Comparison of ENCODE assay signal across 19 cellular contexts in genomic region chr2:161371869-161372268, GRCh38. TPM values are rescaled to one million over a fixed set of nuclear protein-coding genes. Genes with fewer than 3 reads are reported as not detected.
DNase-seq lines count a peak whose midpoint lies in the region; ATAC-seq, FAIRE-seq and TF ChIP-seq lines count a peak whose summit lies in the region.
"Had no signal": no experiment of that assay in that cellular context is flagged by ENCODE, and none has a peak within 500 bp of the region (broad histone marks: within the 10 kb centered on the region; RNA-seq: fewer than 3 reads in every experiment).

No MANE protein-coding gene starts in this region.

- DNase-seq in T-helper 2 cell treated with Interferon-gamma antibody and Interleukin-4, amounts not matched to agents 5 μg/mL and 100 μg/mL, for 36 hours (ENCODE audit: low spot score): no peak
- DNase-seq in T-helper 2 cell (no peak), NCI-H146 treated with DMSO at 0.1 percent for 48 hours (lab: John Stamatoyannopoulos, UW; ENCODE audit: unreplicated experiment) (peak; percentile 21), H1 (ENCODE audit: low read depth in 1 of 2, low spot score in 2 of 2) (no peak), pons (ENCODE audit: low spot score) (peak; percentile 15), HAP-1 (ENCODE audit: low spot score in 2 of 2) (no peak), SJCRH30 (no peak)
- no peak for DNase-seq in activated naive CD4-positive, alpha-beta T cell treated with anti-CD3 and anti-CD28 coated beads, Interleukin-2, amount 50 U/mL, for 72 hours (ENCODE audit: low spot score in 2 of 2)
- DNase-seq: DMS153, GOT3, HFFc6, KBM-7, NCI-H1694, NCI-H2171 treated with DMSO at 0.1 percent for 48 hours, NCI-H774, SW 1271 had no signal

- CTCF ChIA-PET in H1 (lab: Charles Lee; ENCODE audit: partially characterized antibody): interaction anchor here (0.7 kb wide), 1 partner anchor 140 kb away, joined by 4 read pairs; no protein-coding TSS in a partner anchor

- peaks cover 3% of the 10 kb centered on the region for H3K4me1 Mint-ChIP-seq in T-helper 2 cell treated with Interferon-gamma antibody and Interleukin-4, amounts not matched to agents 5 μg/mL and 100 μg/mL, for 36 hours (ENCODE audit: low read depth)

- no peaks in the 10 kb centered on the region for H3K79me2 ChIP-seq in H1 (ENCODE audit: control insufficient read depth in 1 of 2, insufficient read depth in 2 of 2, low read length in 2 of 2)

- peak; percentile 7 for FAIRE-seq in H1 (lab: Jason Lieb, UNC)
- FAIRE-seq: A549 had no signal

- no peak overlapping the region for H2BK120ac ChIP-seq in H1 (replicated peaks; ENCODE audit: low read depth, low read length)

- peaks cover 0 to 19% (median 0%) of the 10 kb centered on the region in 4 experiments; a peak in 1 of 8 replicates for H3K36me3 ChIP-seq in H1 (ENCODE audit: control insufficient read depth in 2 of 4, insufficient read depth in 4 of 4, low read length in 3 of 4)
- H3K36me3 ChIP-seq in HAP-1 (replicated peaks): peaks cover 16% of the 10 kb centered on the region
- peaks cover 32% of the 10 kb centered on the region for H3K36me3 ChIP-seq in SJCRH30

- H3K27ac Mint-ChIP-seq in T-helper 2 cell treated with Interferon-gamma antibody and Interleukin-4, amounts not matched to agents 5 μg/mL and 100 μg/mL, for 36 hours: peak overlapping the region; percentile 31
- no peak overlapping the region for H3K27ac Mint-ChIP-seq in activated naive CD4-positive, alpha-beta T cell treated with anti-CD3 and anti-CD28 coated beads, Interleukin-2, amount 50 U/mL, for 72 hours
- H3K27ac Mint-ChIP-seq: HFFc6 had no signal

- TF ChIP-seq POLR2A in H1 (IDR thresholded peaks at IDR 0.05; ENCODE audit: control extremely low read depth in 1 of 2, low read depth in 2 of 2, low read length in 2 of 2): no peak

- H3K79me1 ChIP-seq in H1 (ENCODE audit: low read depth, low read length): no peaks in the 10 kb centered on the region

- TF ChIP-seq RAD21 in H1 (IDR thresholded peaks at IDR 0.05 in 1 of 2, conservative IDR thresholded peaks at IDR 0.05 in 1 of 2; ENCODE audit: low read depth in 2 of 2, low read length in 2 of 2): no peak

- no peak overlapping the region for H3K4me3 Mint-ChIP-seq in T-helper 2 cell treated with Interferon-gamma antibody and Interleukin-4, amounts not matched to agents 5 μg/mL and 100 μg/mL, for 36 hours
- H3K4me3 Mint-ChIP-seq: HFFc6 had no signal

- H2BK20ac ChIP-seq in H1 (ENCODE audit: low read length): no peak overlapping the region

- peaks cover 27% of the 10 kb centered on the region for H3K36me3 Mint-ChIP-seq in T-helper 2 cell treated with Interferon-gamma antibody and Interleukin-4, amounts not matched to agents 5 μg/mL and 100 μg/mL, for 36 hours (ENCODE audit: low read depth)
- H3K36me3 Mint-ChIP-seq in activated naive CD4-positive, alpha-beta T cell treated with anti-CD3 and anti-CD28 coated beads, Interleukin-2, amount 50 U/mL, for 72 hours: peaks cover 0 to 6% of the 10 kb centered on the region in 2 donors

- no peak for ATAC-seq in activated naive CD4-positive, alpha-beta T cell treated with anti-CD3 and anti-CD28 coated beads, Interleukin-2, amount 50 U/mL, for 72 hours
- ATAC-seq: A549 had no signal

- H3K9me3 ChIP-seq in H1 (ENCODE audit: insufficient read depth in 2 of 2, low read depth in 1 of 2, low read length in 1 of 2) (no peaks in the 10 kb centered on the region), HAP-1 (no peaks in the 10 kb centered on the region), SJCRH30 (replicated peaks) (no peaks in the 10 kb centered on the region)
- H3K9me3 ChIP-seq: A549 had no signal

- no peak overlapping the region for H3K14ac ChIP-seq in H1 (ENCODE audit: insufficient read length)

- POLR2A ChIA-PET in H1 (lab: Charles Lee; ENCODE audit: partially characterized antibody): no interaction called here

- no peak overlapping the region for H2BK12ac ChIP-seq in H1 (ENCODE audit: low read depth, low read length)

- H2BK15ac ChIP-seq in H1 (ENCODE audit: low read length): no peak overlapping the region

- H3K23me2 ChIP-seq in H1 (ENCODE audit: low read depth, low read length): no peaks in the 10 kb centered on the region

- no peak overlapping the region for H2AK5ac ChIP-seq in H1 (ENCODE audit: low read depth, low read length)

- no peak overlapping the region for H4K91ac ChIP-seq in H1 (replicated peaks; ENCODE audit: insufficient read length, low read length)

- no peak for TF ChIP-seq CTCF in H1 (IDR thresholded peaks at IDR 0.05; ENCODE audit: control extremely low read depth in 1 of 3, insufficient read depth in 1 of 3, low read depth in 1 of 3, low read length in 3 of 3)

- 54% methylated on average over 1 of the region's 1 CpG; no CpG with 5 or more reads in 1 of the 2 experiments for WGBS in H1 (ENCODE audit: extremely low coverage in 1 of 2, insufficient coverage in 1 of 2, insufficient read length in 1 of 2, insufficient replicate concordance in 2 of 2, low coverage in 1 of 2, low lambda C conversion rate in 2 of 2, missing lambda C conversion rate in 1 of 2), 2 experiments

- no peak overlapping the region; the same call in 1 of the 2 replicates for H4K8ac ChIP-seq in H1 (ENCODE audit: extremely low read depth, insufficient read depth, low read length)

- H3K9ac ChIP-seq in H1 (replicated peaks in 1 of 4; ENCODE audit: extremely low read depth in 1 of 4, low read depth in 3 of 4, low read length in 3 of 4): no peak overlapping the region

- H4K5ac ChIP-seq in H1 (ENCODE audit: insufficient read length, low read depth, low read length): no peak overlapping the region

- peaks cover 0 to under 1% of the 10 kb centered on the region in 2 experiments for H4K20me1 ChIP-seq in H1 (replicated peaks in 1 of 2; ENCODE audit: control insufficient read depth in 1 of 2, insufficient read depth in 2 of 2, low read length in 2 of 2)

- H3K27me3 ChIP-seq in H1 (replicated peaks in 1 of 4; ENCODE audit: control insufficient read depth in 3 of 4, extremely low read depth in 1 of 4, insufficient read depth in 3 of 4, low read length in 3 of 4) (no peaks in the 10 kb centered on the region), HAP-1 (ENCODE audit: low read depth) (no peaks in the 10 kb centered on the region), SJCRH30 (no peaks in the 10 kb centered on the region)

- H3K23ac ChIP-seq in H1 (ENCODE audit: insufficient read length): no peak overlapping the region

- H3K4ac ChIP-seq in H1 (replicated peaks; ENCODE audit: insufficient read length, low read depth, low read length): no peak overlapping the region

- no peak overlapping the region for H3K18ac ChIP-seq in H1 (ENCODE audit: extremely low read depth, low read length)

- H3K4me1 ChIP-seq in H1 (replicated peaks in 1 of 4; ENCODE audit: control insufficient read depth in 3 of 4, insufficient read depth in 4 of 4, low read length in 3 of 4) (peaks cover 0 to 7% (median 2%) of the 10 kb centered on the region in 4 experiments; a peak in 3 of 7 replicates), HAP-1 (peaks cover 3% of the 10 kb centered on the region), SJCRH30 (no peaks in the 10 kb centered on the region)

- no peak overlapping the region for H3K56ac ChIP-seq in H1 (replicated peaks; ENCODE audit: insufficient read length, low read depth, low read length)

- no peaks in the 10 kb centered on the region for H3K9me3 Mint-ChIP-seq in T-helper 2 cell treated with Interferon-gamma antibody and Interleukin-4, amounts not matched to agents 5 μg/mL and 100 μg/mL, for 36 hours
- no peaks in the 10 kb centered on the region for H3K9me3 Mint-ChIP-seq in activated naive CD4-positive, alpha-beta T cell treated with anti-CD3 and anti-CD28 coated beads, Interleukin-2, amount 50 U/mL, for 72 hours
- H3K9me3 Mint-ChIP-seq: HFFc6 had no signal

- in situ Hi-C loops in HAP-1 (cut with MboI; ENCODE audit: low sequenced_read_pairs): no loop called here

- no peak overlapping the region for H3K4me2 ChIP-seq in H1 (ENCODE audit: insufficient read depth in 1 of 2, low read depth in 2 of 2, low read length in 2 of 2)
- H3K4me2 ChIP-seq: A549 had no signal

- no peak for TF ChIP-seq EP300 in H1 (IDR thresholded peaks at IDR 0.05; ENCODE audit: borderline replicate concordance in 1 of 2, low read depth in 2 of 2, low read length in 2 of 2)

- H2AFZ ChIP-seq in H1 (ENCODE audit: low read length): no peak overlapping the region

- no peaks in the 10 kb centered on the region for H3K27me3 Mint-ChIP-seq in T-helper 2 cell treated with Interferon-gamma antibody and Interleukin-4, amounts not matched to agents 5 μg/mL and 100 μg/mL, for 36 hours (ENCODE audit: low read depth)

- no peak overlapping the region for H2BK5ac ChIP-seq in H1 (ENCODE audit: low read depth, low read length)

- H3K4me3 ChIP-seq in H1 (ENCODE audit: extremely low read depth in 1 of 4, insufficient read depth in 2 of 4, low read depth in 3 of 4, low read length in 4 of 4) (no peak overlapping the region; a peak in 1 of 8 replicates), HAP-1 (no peak overlapping the region), SJCRH30 (no peak overlapping the region)
- H3K4me3 ChIP-seq: A549 had no signal

- H3K27ac ChIP-seq in H1 (ENCODE audit: low read depth, low read length) (no peak overlapping the region), SJCRH30 (no peak overlapping the region)
- H3K27ac ChIP-seq: A549 had no signal

TF ChIP-seq in H1, 55 proteins besides CTCF, POLR2A, EP300 and RAD21 (continues in another document):
- TF ChIP-seq TEAD4 (IDR thresholded peaks at IDR 0.05; ENCODE audit: low read depth, low read length) (no peak), SUZ12 (IDR thresholded peaks at IDR 0.05; ENCODE audit: low read length) (no peak), PHF8 (conservative IDR thresholded peaks at IDR 0.05; ENCODE audit: low read depth, low read length) (no peak), ASH2L (IDR thresholded peaks at IDR 0.05; ENCODE audit: low read length) (no peak), POLR2AphosphoS5 (IDR thresholded peaks at IDR 0.05; ENCODE audit: low read depth, low read length) (no peak), BCL11A (IDR thresholded peaks at IDR 0.05; ENCODE audit: low read depth in 2 of 2, low read length in 2 of 2) (no peak), SIRT6 (IDR thresholded peaks at IDR 0.05; ENCODE audit: low read length) (no peak), SP4 (IDR thresholded peaks at IDR 0.05; ENCODE audit: low read length) (no peak)

RNA-seq across cellular contexts. Expression of gene TBR1, which starts 44.2 kb away (rescaled TPM):
- not detected in 2 replicates for total RNA-seq in H1 (2021; fragmentation: NEBNext Ultra II Directional; extraction: Animal tissue kit (Norgen Biotek cat#: 25700))
- polyA plus RNA-seq in H1 (2011; rRNA removed): 0.05 TPM in 1 of 2 replicates, not detected in the other
- polyA plus RNA-seq in H1 (2011; cell fraction: cytosol; rRNA removed): not detected
- polyA plus RNA-seq in H1 (2011; cell fraction: nucleus; rRNA removed): not detected
- not detected in 4 replicates for polyA plus RNA-seq in H1 (2012, experiment 1 of 2)
- not detected for polyA plus RNA-seq in H1 (2012, experiment 2 of 2)
- polyA plus RNA-seq in H1 (2013, experiment 1 of 2): not detected
- not detected for polyA plus RNA-seq in H1 (2013, experiment 2 of 2)
- polyA minus RNA-seq in H1 (2011; rRNA and poly(A)+ RNA removed): not detected in 2 replicates
- polyA minus RNA-seq in H1 (2011; cell fraction: cytosol; rRNA and poly(A)+ RNA removed): not detected
- not detected for polyA minus RNA-seq in H1 (2011; cell fraction: nucleus; rRNA and poly(A)+ RNA removed)
- total RNA-seq in SJCRH30 (2014; rRNA removed; shearing (Covaris generic)): 0.13 and 0.20 TPM in 2 replicates
- total RNA-seq in activated naive CD4-positive, alpha-beta T cell treated with anti-CD3 and anti-CD28 coated beads, Interleukin-2, amount 50 U/mL, for 72 hours: under 1 TPM; 0.04 to 0.14 TPM
- total RNA-seq: HT1080, SK-MEL-5 had no signal

Comparison
In these comparisons a context has a peak if more than half of its experiments do, and no peak if none do; other contexts are left out.
1. DNase-seq: peak in NCI-H146 treated with DMSO at 0.1 percent for 48 hours (single experiment) and pons (single experiment); none in T-helper 2 cell treated with Interferon-gamma antibody and Interleukin-4, amounts not matched to agents 5 μg/mL and 100 μg/mL, for 36 hours (single experiment), T-helper 2 cell (0 of 5), H1 (0 of 2), HAP-1 (0 of 2), SJCRH30 (0 of 2) and activated naive CD4-positive, alpha-beta T cell treated with anti-CD3 and anti-CD28 coated beads, Interleukin-2, amount 50 U/mL, for 72 hours (0 of 2).